ENCODE assay signal across 20 cellular contexts in the genomic region with DNA sequence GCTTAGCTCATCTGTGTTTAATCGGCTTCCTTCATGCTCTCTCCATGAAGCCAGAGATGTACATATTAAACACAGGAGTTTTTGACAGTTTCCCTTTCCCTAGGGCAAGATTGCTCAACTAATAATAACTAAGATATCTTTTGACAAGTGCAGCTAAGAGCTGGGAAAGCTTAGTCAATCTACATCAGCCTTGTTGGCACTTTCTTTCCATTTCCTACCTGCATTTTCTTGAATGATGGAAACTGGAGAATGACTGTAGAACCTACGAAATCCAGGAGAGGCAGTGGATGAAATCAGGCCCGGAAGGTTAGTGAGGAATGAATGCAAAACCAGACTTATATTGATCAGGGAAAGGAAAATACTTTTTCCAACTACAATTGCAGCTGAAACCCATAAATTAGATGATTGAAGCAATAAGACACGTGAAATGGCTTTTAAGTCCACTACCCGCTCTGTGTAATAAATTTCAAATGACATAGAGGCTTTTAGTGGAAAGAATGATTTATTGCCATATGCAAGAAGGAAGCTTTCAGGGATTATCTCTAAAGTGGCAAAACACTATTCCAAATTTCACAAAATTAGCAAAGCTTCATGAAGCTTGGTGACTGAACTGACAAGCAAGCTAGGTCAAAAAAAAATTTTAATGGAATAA.
DNase-seq lines count a peak whose midpoint lies in the region; ATAC-seq and TF ChIP-seq lines count a peak whose summit lies in the region.
"Had no signal": no experiment of that assay in that cellular context is flagged by ENCODE, and none has a peak within 500 bp of the region (broad histone marks: within the 10 kb centered on the region; RNA-seq: fewer than 3 reads in every experiment).

No MANE protein-coding gene starts in this region.

- POLR2A ChIA-PET in Caco-2 (lab: Charles Lee), result no interaction called here

- no TSS peak for BruUV-seq in Caco-2 (replicated peaks; lab: Mats Ljungman, UMichigan)

- H3K27me3 ChIP-seq in Caco-2 (replicated peaks; ENCODE audit: control insufficient read depth, insufficient read depth, low read length), result no peaks in the 10 kb centered on the region
- H3K27me3 ChIP-seq: BE2C had no signal

- peaks cover 8% of the 10 kb centered on the region for H3K27me3 Mint-ChIP-seq in type B pancreatic cell
- H3K27me3 Mint-ChIP-seq in nephron progenitor cell (ENCODE audit: low read depth, poor library complexity), result peaks cover 5% of the 10 kb centered on the region
- H3K27me3 Mint-ChIP-seq in Caco-2 (ENCODE audit: insufficient read depth, unreplicated experiment), result peaks cover 2% of the 10 kb centered on the region
- H3K27me3 Mint-ChIP-seq: CD4-positive, CD25-positive, alpha-beta regulatory T cell had no signal

- DNase-seq in NCI-H187 treated with DMSO at 0.1 percent for 48 hours (lab: John Stamatoyannopoulos, UW), result peak; percentile 19
- no peak for DNase-seq in NCI-H187 (lab: John Stamatoyannopoulos, UW)
- peak; percentile 62 for DNase-seq in NCI-H69 (lab: John Stamatoyannopoulos, UW)
- DNase-seq in type B pancreatic cell (ENCODE audit: extremely low spot score, unreplicated experiment), result no peak
- DNase-seq in nephron progenitor cell, result no peak
- no peak for DNase-seq in retina
- DNase-seq in Caco-2, result no peak
- DNase-seq: 8988T; BE2C; CD4-positive, CD25-positive, alpha-beta regulatory T cell; DMS153; GM23248; NCI-H1436 treated with DMSO at 0.1 percent for 48 hours; NCI-H2081; NCI-H748 treated with DMSO at 0.1 percent for 48 hours; Right ventricle myocardium superior; T-helper 1 cell had no signal

- peaks cover 6% of the 10 kb centered on the region for H3K4me1 Mint-ChIP-seq in type B pancreatic cell (ENCODE audit: unreplicated experiment)
- H3K4me1 Mint-ChIP-seq in nephron progenitor cell, result peaks cover 14% of the 10 kb centered on the region
- H3K4me1 Mint-ChIP-seq in Caco-2 (ENCODE audit: low read depth, unreplicated experiment), result no peaks in the 10 kb centered on the region
- H3K4me1 Mint-ChIP-seq: CD4-positive, CD25-positive, alpha-beta regulatory T cell had no signal

- no peaks in the 10 kb centered on the region for H3K9me3 Mint-ChIP-seq in type B pancreatic cell
- H3K9me3 Mint-ChIP-seq in nephron progenitor cell, result no peaks in the 10 kb centered on the region
- no peaks in the 10 kb centered on the region for H3K9me3 Mint-ChIP-seq in Caco-2 (ENCODE audit: unreplicated experiment)

- TF ChIP-seq CTCF in type B pancreatic cell (conservative IDR thresholded peaks at IDR 0.05) (no peak), nephron progenitor cell (IDR thresholded peaks at IDR 0.05) (no peak), Caco-2 (IDR thresholded peaks at IDR 0.05; ENCODE audit: insufficient read depth in 1 of 2, low read depth in 1 of 2, low read length in 1 of 2, severe bottlenecking in 1 of 2, unreplicated experiment in 1 of 2) (no peak)

- no peaks in the 10 kb centered on the region for H3K9me3 ChIP-seq in Caco-2
- H3K9me3 ChIP-seq: BE2C, HAP-1 had no signal

- intact Hi-C loops in Caco-2 (cut with micrococcal nuclease; ENCODE audit: unreplicated experiment), result no loop called here

- H3K36me3 Mint-ChIP-seq in type B pancreatic cell (no peaks in the 10 kb centered on the region), nephron progenitor cell (ENCODE audit: low read depth) (no peaks in the 10 kb centered on the region), Caco-2 (ENCODE audit: insufficient read depth, unreplicated experiment) (no peaks in the 10 kb centered on the region)
- H3K36me3 Mint-ChIP-seq: CD4-positive, CD25-positive, alpha-beta regulatory T cell had no signal

- no peaks in the 10 kb centered on the region for H3K4me1 ChIP-seq in Caco-2
- H3K4me1 ChIP-seq: BE2C, HAP-1 had no signal

- peak overlapping the region; percentile 15 for H3K4me3 Mint-ChIP-seq in type B pancreatic cell
- H3K4me3 Mint-ChIP-seq in nephron progenitor cell, result no peak overlapping the region
- H3K4me3 Mint-ChIP-seq in Caco-2 (ENCODE audit: unreplicated experiment), result no peak overlapping the region
- H3K4me3 Mint-ChIP-seq: CD4-positive, CD25-positive, alpha-beta regulatory T cell had no signal

- no peak overlapping the region for H3K4me3 ChIP-seq in Caco-2 (ENCODE audit: low read depth, low read length)
- H3K4me3 ChIP-seq: GM12878, GM23248, HAP-1 had no signal

- H3K36me3 ChIP-seq in Caco-2 (ENCODE audit: control insufficient read depth, insufficient read depth, low read length), result no peaks in the 10 kb centered on the region
- H3K36me3 ChIP-seq: BE2C, HAP-1 had no signal

- H3K27ac Mint-ChIP-seq in type B pancreatic cell, result peak overlapping the region; percentile 83
- H3K27ac Mint-ChIP-seq in nephron progenitor cell, result no peak overlapping the region
- H3K27ac Mint-ChIP-seq in Caco-2 (ENCODE audit: unreplicated experiment), result no peak overlapping the region
- H3K27ac Mint-ChIP-seq: CD4-positive, CD25-positive, alpha-beta regulatory T cell had no signal

- peak; percentile 31; the same call in 2 of the 3 replicates for ATAC-seq in SK-N-SH treated with all-trans-retinoic acid at 6 μM for 48 hours
- ATAC-seq: GM12878 had no signal

- CTCF ChIA-PET in Caco-2 (lab: Charles Lee), result no interaction called here

TF ChIP-seq in SK-N-SH treated with all-trans-retinoic acid at 6 μM for 48 hours, 23 proteins besides CTCF, POLR2A, EP300 and RAD21:
- TF ChIP-seq ARNTL (CRISPR knock-in tag; IDR thresholded peaks at IDR 0.05; ENCODE audit: borderline replicate concordance, low read depth) (no peak), RARB (CRISPR knock-in tag; IDR thresholded peaks at IDR 0.05) (0 out of 2 replicates have a peak, but pooled peaks have one; percentile 32), BACH2 (CRISPR knock-in tag; IDR thresholded peaks at IDR 0.05; ENCODE audit: borderline replicate concordance) (no peak), ZFP3 (CRISPR knock-in tag; IDR thresholded peaks at IDR 0.05) (no peak), TOX (CRISPR knock-in tag; IDR thresholded peaks at IDR 0.05; ENCODE audit: borderline replicate concordance) (peak; percentile 78; the same call in 1 of the 2 replicates), CSDC2 (CRISPR knock-in tag; IDR thresholded peaks at IDR 0.05) (no peak), ZC3H10 (CRISPR knock-in tag; IDR thresholded peaks at IDR 0.05) (0 out of 2 replicates have a peak, but pooled peaks have one; percentile 35)
- TF ChIP-seq, protein P1, sequence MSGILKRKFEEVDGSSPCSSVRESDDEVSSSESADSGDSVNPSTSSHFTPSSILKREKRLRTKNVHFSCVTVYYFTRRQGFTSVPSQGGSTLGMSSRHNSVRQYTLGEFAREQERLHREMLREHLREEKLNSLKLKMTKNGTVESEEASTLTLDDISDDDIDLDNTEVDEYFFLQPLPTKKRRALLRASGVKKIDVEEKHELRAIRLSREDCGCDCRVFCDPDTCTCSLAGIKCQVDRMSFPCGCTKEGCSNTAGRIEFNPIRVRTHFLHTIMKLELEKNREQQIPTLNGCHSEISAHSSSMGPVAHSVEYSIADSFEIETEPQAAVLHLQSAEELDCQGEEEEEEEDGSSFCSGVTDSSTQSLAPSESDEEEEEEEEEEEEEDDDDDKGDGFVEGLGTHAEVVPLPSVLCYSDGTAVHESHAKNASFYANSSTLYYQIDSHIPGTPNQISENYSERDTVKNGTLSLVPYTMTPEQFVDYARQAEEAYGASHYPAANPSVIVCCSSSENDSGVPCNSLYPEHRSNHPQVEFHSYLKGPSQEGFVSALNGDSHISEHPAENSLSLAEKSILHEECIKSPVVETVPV (CRISPR knock-in tag; IDR thresholded peaks at IDR 0.05), result no peak
TF ChIP-seq in SK-N-SH treated with all-trans-retinoic acid at 6 μM for 48 hours: peak in this region for 3.

Comparison
In these comparisons a context has a peak if more than half of its experiments do, and no peak if none do; other contexts are left out.
1. DNase-seq: peak in NCI-H187 treated with DMSO at 0.1 percent for 48 hours (single experiment) and NCI-H69 (single experiment); none in NCI-H187 (0 of 2), type B pancreatic cell (single experiment), nephron progenitor cell (single experiment), retina (single experiment) and Caco-2 (0 of 2).